In genomic region chr6:128630213-128630612, GRCh38 we compare ENCODE assay signal across 23 cellular contexts.
DNase-seq lines count a peak whose midpoint lies in the region; ATAC-seq and TF ChIP-seq lines count a peak whose summit lies in the region.
"Had no signal": no experiment of that assay in that cellular context is flagged by ENCODE, and none has a peak within 500 bp of the region (broad histone marks: within the 10 kb centered on the region; RNA-seq: fewer than 3 reads in every experiment).

No MANE protein-coding gene starts in this region.

- DNase-seq in ELR (ENCODE audit: low read depth) (peak; percentile 6), GM23338 (ENCODE audit: low spot score) (no peak), SW480 (ENCODE audit: low spot score) (peak; percentile 14), mucosa of gallbladder (ENCODE audit: low spot score) (peak; percentile 11), A673 (ENCODE audit: low spot score) (no peak)
- no peak for DNase-seq in stimulated activated CD4-positive, alpha-beta T cell treated with anti-CD3 and anti-CD28 coated beads, Interleukin-1b, Interleukin-23, amount 100 ng/mL, for 48 hours
- DNase-seq: activated CD4-positive, alpha-beta T cell treated with anti-CD3 and anti-CD28 coated beads, Interleukin-2, amount 50 U/mL, for 1 hour; central memory CD4-positive, alpha-beta T cell; dermis blood vessel endothelial cell; glutamatergic neuron; HFFc6; MV-4-11; naive thymus-derived CD4-positive, alpha-beta T cell; NCI-H2171; NCI-H524; nucleus accumbens; WERI-Rb-1 had no signal

- POLR2A ChIA-PET in A673 (lab: Charles Lee; ENCODE audit: low non-redundant PET): no interaction called here

- no peaks in the 10 kb centered on the region for H3F3A ChIP-seq in GM23338 (replicated peaks; ENCODE audit: low read depth)

- BruUV-seq in A673 (replicated peaks; lab: Mats Ljungman, UMichigan): no TSS peak

- no peak for TF ChIP-seq CTCF in GM23338 (conservative IDR thresholded peaks at IDR 0.05; ENCODE audit: low read depth in 2 of 2)
- no peak for TF ChIP-seq CTCF in A673 (conservative IDR thresholded peaks at IDR 0.05; ENCODE audit: low read depth, low read length)

- peak overlapping the region; percentile 77 for H2AFZ ChIP-seq in GM23338

- H3K9me3 Mint-ChIP-seq in GM23338: no peaks in the 10 kb centered on the region
- H3K9me3 Mint-ChIP-seq: activated naive CD4-positive, alpha-beta T cell treated with anti-CD3 and anti-CD28 coated beads, Interleukin-2, amount 50 U/mL, for 24 hours; HFFc6; naive thymus-derived CD4-positive, alpha-beta T cell; T-helper 2 cell treated with Interferon-gamma antibody and Interleukin-4, amounts not matched to agents 5 μg/mL and 100 μg/mL, for 36 hours had no signal

- H3K4me3 ChIP-seq in GM23338 (no peak overlapping the region), A673 (ENCODE audit: low read depth, low read length, poor library complexity, severe bottlenecking) (no peak overlapping the region)
- H3K4me3 ChIP-seq: vagina had no signal

- no peaks in the 10 kb centered on the region for H3K4me1 ChIP-seq in GM23338 (ENCODE audit: insufficient read depth)
- H3K4me1 ChIP-seq in A673 (ENCODE audit: insufficient read depth, low read length, poor library complexity, severe bottlenecking): no peaks in the 10 kb centered on the region
- H3K4me1 ChIP-seq: vagina had no signal

- H3K4me2 ChIP-seq in GM23338: no peak overlapping the region
- H3K4me2 ChIP-seq: KMS-11 had no signal

- intact Hi-C loops in A673 (cut with micrococcal nuclease; ENCODE audit: unreplicated experiment): no loop called here

- H3K79me2 ChIP-seq in GM23338 (replicated peaks; ENCODE audit: insufficient read depth): no peaks in the 10 kb centered on the region

- no peaks in the 10 kb centered on the region for H3K9me2 ChIP-seq in GM23338 (ENCODE audit: insufficient read depth)

- H3K36me3 Mint-ChIP-seq in GM23338 (ENCODE audit: low read depth): no peaks in the 10 kb centered on the region
- H3K36me3 Mint-ChIP-seq: activated naive CD4-positive, alpha-beta T cell treated with anti-CD3 and anti-CD28 coated beads, Interleukin-2, amount 50 U/mL, for 24 hours; naive thymus-derived CD4-positive, alpha-beta T cell had no signal

- CTCF ChIA-PET in A673 (lab: Charles Lee): no interaction called here

- H3K27me3 ChIP-seq in GM23338 (ENCODE audit: insufficient read depth) (no peaks in the 10 kb centered on the region), A673 (replicated peaks; ENCODE audit: insufficient read depth, low read depth, low read length, poor library complexity) (no peaks in the 10 kb centered on the region)
- H3K27me3 ChIP-seq: vagina had no signal

- no peaks in the 10 kb centered on the region for H3K27me3 Mint-ChIP-seq in GM23338 (ENCODE audit: insufficient read depth, low read depth, poor library complexity)
- H3K27me3 Mint-ChIP-seq: activated naive CD4-positive, alpha-beta T cell treated with anti-CD3 and anti-CD28 coated beads, Interleukin-2, amount 50 U/mL, for 24 hours; naive thymus-derived CD4-positive, alpha-beta T cell had no signal

- H3K36me3 ChIP-seq in GM23338 (ENCODE audit: insufficient read depth): no peaks in the 10 kb centered on the region
- H3K36me3 ChIP-seq in A673 (ENCODE audit: insufficient read depth, low read length, poor library complexity, severe bottlenecking): no peaks in the 10 kb centered on the region
- H3K36me3 ChIP-seq: vagina, WERI-Rb-1 had no signal

- no peak overlapping the region for H3K27ac Mint-ChIP-seq in GM23338
- H3K27ac Mint-ChIP-seq: activated naive CD4-positive, alpha-beta T cell treated with anti-CD3 and anti-CD28 coated beads, Interleukin-2, amount 50 U/mL, for 24 hours; HFFc6; naive thymus-derived CD4-positive, alpha-beta T cell; T-helper 2 cell treated with Interferon-gamma antibody and Interleukin-4, amounts not matched to agents 5 μg/mL and 100 μg/mL, for 36 hours had no signal

- H3K27ac ChIP-seq in GM23338 (ENCODE audit: low read depth) (no peak overlapping the region), A673 (ENCODE audit: low read depth, low read length, poor library complexity, severe bottlenecking) (no peak overlapping the region)
- H3K27ac ChIP-seq: C4-2B, KMS-11, vagina, WERI-Rb-1 had no signal

- H3K4me3 Mint-ChIP-seq in GM23338: no peak overlapping the region
- H3K4me3 Mint-ChIP-seq: activated naive CD4-positive, alpha-beta T cell treated with anti-CD3 and anti-CD28 coated beads, Interleukin-2, amount 50 U/mL, for 24 hours; HFFc6; naive thymus-derived CD4-positive, alpha-beta T cell; T-helper 2 cell treated with Interferon-gamma antibody and Interleukin-4, amounts not matched to agents 5 μg/mL and 100 μg/mL, for 36 hours had no signal

- ATAC-seq in GM23338 (no peak), HG02642 (IDR thresholded peaks at IDR 0.05; ENCODE audit: poor library complexity, unreplicated experiment) (no peak)
- ATAC-seq: naive thymus-derived CD4-positive, alpha-beta T cell had no signal

- H3K9me3 ChIP-seq in A673 (ENCODE audit: low read depth, low read length, poor library complexity, severe bottlenecking): no peaks in the 10 kb centered on the region
- H3K9me3 ChIP-seq: vagina had no signal

- no peaks in the 10 kb centered on the region for H4K20me1 ChIP-seq in GM23338 (replicated peaks; ENCODE audit: insufficient read depth)

- H3K4me1 Mint-ChIP-seq in GM23338: no peaks in the 10 kb centered on the region

TF ChIP-seq in GM23338, 12 proteins besides CTCF, POLR2A, EP300 and RAD21 (continues in another document):
- TF ChIP-seq ZNF331 (CRISPR knock-in tag; IDR thresholded peaks at IDR 0.05; ENCODE audit: low read depth) (no peak), ETS1 (IDR thresholded peaks at IDR 0.05) (no peak), ZNF114 (CRISPR knock-in tag; IDR thresholded peaks at IDR 0.05) (no peak), EZH2phosphoT487 (IDR thresholded peaks at IDR 0.05; ENCODE audit: unreplicated experiment) (no peak), ZNF462 (CRISPR knock-in tag; IDR thresholded peaks at IDR 0.05) (no peak)

Comparison
In these comparisons a context has a peak if more than half of its experiments do, and no peak if none do; other contexts are left out.
1. DNase-seq: peak in ELR (single experiment), SW480 (single experiment) and mucosa of gallbladder (single experiment); none in GM23338 (single experiment), stimulated activated CD4-positive, alpha-beta T cell treated with anti-CD3 and anti-CD28 coated beads, Interleukin-1b, Interleukin-23, amount 100 ng/mL, for 48 hours (single experiment) and A673 (single experiment).